ENCODE assay signal across 1 cellular context in genomic region chr12:51867796-51868428, GRCh38.
A peak's percentile ranks its signal among the peaks of the same experiment; 100 is the strongest.
TF ChIP-seq lines count a peak whose summit lies in the region.

No MANE protein-coding gene starts in this region.

TF ChIP-seq in H1, 55 proteins besides CTCF, POLR2A, EP300 and RAD21:
- TF ChIP-seq TAF1 (IDR thresholded peaks at IDR 0.05; ENCODE audit: low read depth, low read length): no peak
- peak; percentile 10 for TF ChIP-seq RNF2 (IDR thresholded peaks at IDR 0.05; ENCODE audit: borderline replicate concordance, low read depth, low read length, missing control alignments, poor library complexity, severe bottlenecking)
- TF ChIP-seq TEAD4 (IDR thresholded peaks at IDR 0.05; ENCODE audit: low read depth, low read length): no peak
